In genomic region chr15:48967336-48967735, GRCh38 we compare ENCODE assay signal across 24 cellular contexts. TPM values are rescaled to one million over a fixed set of nuclear protein-coding genes. Genes with fewer than 3 reads are reported as not detected.
A peak's percentile ranks its signal among the peaks of the same experiment; 100 is the strongest.
DNase-seq lines count a peak whose midpoint lies in the region; ATAC-seq, FAIRE-seq and TF ChIP-seq lines count a peak whose summit lies in the region.
"Had no signal": no experiment of that assay in that cellular context is flagged by ENCODE, and none has a peak within 500 bp of the region (broad histone marks: within the 10 kb centered on the region; RNA-seq: fewer than 3 reads in every experiment).

No MANE protein-coding gene starts in this region.

- H3K27ac ChIP-seq in AG04450 (ENCODE audit: low read depth, low read length) (peak overlapping the region; percentile 23), keratinocyte (ENCODE audit: control insufficient read depth, insufficient read depth, low read length) (no peak overlapping the region)
- H3K27ac ChIP-seq in BLaER1 treated with 17β-estradiol and CSF1 and Interleukin-3, amounts not matched to agents 10 nM and 100 nM = no peak overlapping the region; a peak in 1 of 22 replicates
- H3K27ac ChIP-seq: cardiac muscle cell, esophagus squamous epithelium, gastrocnemius medialis, stomach had no signal

- H3K9ac ChIP-seq in BLaER1 treated with 17β-estradiol and CSF1 and Interleukin-3, amounts not matched to agents 10 nM and 100 nM = no peak overlapping the region
- no peak overlapping the region for H3K9ac ChIP-seq in keratinocyte (ENCODE audit: control insufficient read depth, extremely low read depth, insufficient read depth, low read length)

- H3K79me2 ChIP-seq in keratinocyte (ENCODE audit: control insufficient read depth, insufficient read depth, low read length) = no peaks in the 10 kb centered on the region

- peak overlapping the region; percentile 69 for H3K27ac Mint-ChIP-seq in activated T-helper 17 cell treated with anti-CD3 and anti-CD28 coated beads, Interleukin-2, amount 50 U/mL, for 72 hours
- H3K27ac Mint-ChIP-seq: CD4-positive, alpha-beta memory T cell had no signal

- H3K4me2 ChIP-seq in BLaER1 treated with 17β-estradiol and CSF1 and Interleukin-3, amounts not matched to agents 10 nM and 100 nM = peak overlapping the region in 8 of 11 experiments; percentile 27 to 80 (median 66); a peak in 10 of 22 replicates
- peak overlapping the region; percentile 70 for H3K4me2 ChIP-seq in keratinocyte (ENCODE audit: control insufficient read depth, extremely low read depth, insufficient read depth, low read depth, low read length)

- no peak for ATAC-seq in activated T-helper 17 cell treated with anti-CD3 and anti-CD28 coated beads, Interleukin-2, amount 50 U/mL, for 72 hours (replicated peaks)
- no peak for ATAC-seq in GM18498 (IDR thresholded peaks at IDR 0.05; ENCODE audit: unreplicated experiment)
- ATAC-seq in SK-N-SH treated with all-trans-retinoic acid at 6 μM for 48 hours = no peak
- ATAC-seq: gastrocnemius medialis, HCT116, HepG2, sciatic nerve had no signal

- H3K4me3 Mint-ChIP-seq in activated T-helper 17 cell treated with anti-CD3 and anti-CD28 coated beads, Interleukin-2, amount 50 U/mL, for 72 hours = peak overlapping the region; percentile 48

- H3K4me1 Mint-ChIP-seq in activated T-helper 17 cell treated with anti-CD3 and anti-CD28 coated beads, Interleukin-2, amount 50 U/mL, for 72 hours = peaks cover 22% of the 10 kb centered on the region

- dilution Hi-C loops in keratinocyte (cut with MboI; ENCODE audit: extremely low pct_ligation_motif_present, low sequenced_read_pairs) = no loop called here

- no peak overlapping the region for H2AFZ ChIP-seq in keratinocyte (ENCODE audit: control insufficient read depth, low read length)

- H3K9me1 ChIP-seq in keratinocyte (ENCODE audit: control insufficient read depth, extremely low read depth, insufficient read depth, low read length) = no peaks in the 10 kb centered on the region

- no peaks in the 10 kb centered on the region for H3K9me3 Mint-ChIP-seq in activated T-helper 17 cell treated with anti-CD3 and anti-CD28 coated beads, Interleukin-2, amount 50 U/mL, for 72 hours

- H3K27me3 ChIP-seq in AG04450 (ENCODE audit: control insufficient read depth, insufficient read depth, low read length) (no peaks in the 10 kb centered on the region), keratinocyte (ENCODE audit: control insufficient read depth, extremely low read depth, insufficient read depth, low read length) (peaks cover 1% of the 10 kb centered on the region)
- H3K27me3 ChIP-seq in BLaER1 treated with 17β-estradiol and CSF1 and Interleukin-3, amounts not matched to agents 10 nM and 100 nM = peaks cover 0 to 12% (median 0%) of the 10 kb centered on the region in 11 experiments; a peak in 6 of 22 replicates
- H3K27me3 ChIP-seq: gastrocnemius medialis had no signal

- no peaks in the 10 kb centered on the region for H4K20me1 ChIP-seq in BLaER1 treated with 17β-estradiol and CSF1 and Interleukin-3, amounts not matched to agents 10 nM and 100 nM
- no peaks in the 10 kb centered on the region for H4K20me1 ChIP-seq in keratinocyte (ENCODE audit: control insufficient read depth, extremely low read depth, insufficient read depth, low read length)

- H3K9me3 ChIP-seq in AG04450 (ENCODE audit: control insufficient read depth, insufficient read depth, low read length) = no peaks in the 10 kb centered on the region
- H3K9me3 ChIP-seq in BLaER1 treated with 17β-estradiol and CSF1 and Interleukin-3, amounts not matched to agents 10 nM and 100 nM (replicated peaks in 1 of 11) = peaks cover 0 to 15% (median 5%) of the 10 kb centered on the region in 11 experiments; a peak in 13 of 22 replicates
- no peaks in the 10 kb centered on the region for H3K9me3 ChIP-seq in keratinocyte (ENCODE audit: control insufficient read depth, low read depth, low read length)
- H3K9me3 ChIP-seq: esophagus squamous epithelium, gastrocnemius medialis, stomach had no signal

- H3K4me1 ChIP-seq in BLaER1 treated with 17β-estradiol and CSF1 and Interleukin-3, amounts not matched to agents 10 nM and 100 nM = peaks cover 24 to 41% (median 38%) of the 10 kb centered on the region in 10 experiments
- H3K4me1 ChIP-seq in keratinocyte (ENCODE audit: control insufficient read depth, extremely low read depth, insufficient read depth, low read length) = peaks cover 39% of the 10 kb centered on the region

- FAIRE-seq in keratinocyte (lab: Jason Lieb, UNC) = no peak
- FAIRE-seq: HepG2, islet of Langerhans had no signal

- POLR2A ChIA-PET in AG04450 (lab: Yijun Ruan, JAX) = no interaction called here

- CTCF ChIA-PET in AG04450 (lab: Charles Lee) = interaction anchor here (0.9 to 7.2 kb wide), 2 partner anchors 9 to 105 kb away, joined by 7 to 94 read pairs; no protein-coding TSS in a partner anchor

- H3K4me3 ChIP-seq in AG04450 (ENCODE audit: low read depth, low read length) (no peak overlapping the region), keratinocyte (ENCODE audit: control insufficient read depth in 2 of 3, extremely low read depth in 1 of 3, insufficient read depth in 2 of 3, low read depth in 1 of 3, low read length in 3 of 3) (no peak overlapping the region)
- no peak overlapping the region for H3K4me3 ChIP-seq in BLaER1 treated with 17β-estradiol and CSF1 and Interleukin-3, amounts not matched to agents 10 nM and 100 nM
- H3K4me3 ChIP-seq: cardiac muscle cell, esophagus squamous epithelium, gastrocnemius medialis, stomach had no signal

- H3K27me3 Mint-ChIP-seq in activated T-helper 17 cell treated with anti-CD3 and anti-CD28 coated beads, Interleukin-2, amount 50 U/mL, for 72 hours = peaks cover 28% of the 10 kb centered on the region

- TF ChIP-seq CTCF in AG04450 (IDR thresholded peaks at IDR 0.05; ENCODE audit: low read depth, low read length) (no peak), keratinocyte (optimal IDR thresholded peaks at IDR 0.05 in 1 of 3, IDR thresholded peaks at IDR 0.05 in 1 of 3, conservative IDR thresholded peaks at IDR 0.05 in 1 of 3; ENCODE audit: extremely low read depth in 1 of 3, insufficient read depth in 2 of 3, low read length in 3 of 3) (no peak)

- DNase-seq in AG04450 (ENCODE audit: low read depth, low spot score) = no peak
- no peak for DNase-seq in keratinocyte (ENCODE audit: low read depth, low spot score)
- no peak for DNase-seq in occipital lobe (lab: John Stamatoyannopoulos, UW)
- DNase-seq: activated CD4-positive, CD25-positive, alpha-beta regulatory T cell treated with anti-CD3 and anti-CD28 coated beads, Interleukin-2, amount 50 U/mL, for 72 hours; activated CD8-positive, alpha-beta memory T cell treated with anti-CD3 and anti-CD28 coated beads, Interleukin-2, amount 50 U/mL, for 48 hours; amygdala; CD4-positive, alpha-beta memory T cell; esophagus squamous epithelium; gastrocnemius medialis; NCI-H1092 treated with DMSO at 0.1 percent for 48 hours; NCI-H2081; NCI-H748 treated with DMSO at 0.1 percent for 48 hours; stomach; trophoblast cell had no signal

- H3K36me3 ChIP-seq in BLaER1 treated with 17β-estradiol and CSF1 and Interleukin-3, amounts not matched to agents 10 nM and 100 nM = no peaks in the 10 kb centered on the region
- no peaks in the 10 kb centered on the region for H3K36me3 ChIP-seq in keratinocyte (ENCODE audit: control insufficient read depth in 2 of 2, extremely low read depth in 1 of 2, insufficient read depth in 2 of 2, low read length in 2 of 2)
- H3K36me3 ChIP-seq: cardiac muscle cell, esophagus squamous epithelium, gastrocnemius medialis, stomach had no signal

- no peaks in the 10 kb centered on the region for H3K36me3 Mint-ChIP-seq in activated T-helper 17 cell treated with anti-CD3 and anti-CD28 coated beads, Interleukin-2, amount 50 U/mL, for 72 hours (ENCODE audit: low read depth)
- H3K36me3 Mint-ChIP-seq: CD4-positive, alpha-beta memory T cell had no signal

TF ChIP-seq in SK-N-SH treated with all-trans-retinoic acid at 6 μM for 48 hours, 23 proteins besides CTCF, POLR2A, EP300 and RAD21 (continues in another document):
- TF ChIP-seq PATZ1 (CRISPR knock-in tag; IDR thresholded peaks at IDR 0.05; ENCODE audit: borderline replicate concordance) (no peak), GLIS3 (CRISPR knock-in tag; IDR thresholded peaks at IDR 0.05) (no peak), BACH2 (CRISPR knock-in tag; IDR thresholded peaks at IDR 0.05; ENCODE audit: borderline replicate concordance) (no peak), OSR1 (CRISPR knock-in tag; IDR thresholded peaks at IDR 0.05) (no peak)

RNA-seq across cellular contexts. Expression of gene SHC4, which starts 3.6 kb away (rescaled TPM):
- polyA plus RNA-seq in AG04450 (2011; rRNA removed) (5.1 TPM in 2 replicates), keratinocyte (0.61 to 0.94 TPM (median 0.87 TPM) in 3 replicates)
- polyA minus RNA-seq in AG04450 (2011; rRNA and poly(A)+ RNA removed) = 6.4 and 8.4 TPM in 2 replicates
- total RNA-seq in activated T-helper 17 cell treated with anti-CD3 and anti-CD28 coated beads, Interleukin-2, amount 50 U/mL, for 72 hours = 1 to 10 TPM; 1.0 TPM
- not detected for polyA plus RNA-seq in keratinocyte (2011; ENCODE audit: low read depth)
- polyA plus RNA-seq in keratinocyte (2011; cell fraction: cytosol; rRNA removed) = 0.79 and 0.86 TPM in 2 replicates
- polyA plus RNA-seq in keratinocyte (2011; cell fraction: nucleus; rRNA removed) = 1.7 and 1.8 TPM in 2 replicates
- 1.0 TPM in 1 of 2 replicates, not detected in the other for polyA plus RNA-seq in keratinocyte (2012; ENCODE audit: low replicate concordance)
- 0.66 to 2.1 TPM (median 0.69 TPM) in 3 replicates for polyA minus RNA-seq in keratinocyte
- 1.2 TPM for polyA minus RNA-seq in keratinocyte (2011; cell fraction: cytosol; rRNA and poly(A)+ RNA removed)
- 1.2 and 2.0 TPM in 2 replicates for polyA minus RNA-seq in keratinocyte (2011; cell fraction: nucleus; rRNA and poly(A)+ RNA removed)
- 5.5 TPM for total RNA-seq in occipital lobe
- total RNA-seq: G401 had no signal
- polyA plus RNA-seq: CD4-positive, alpha-beta memory T cell; HepG2 had no signal
